9 cellular contexts compared by ENCODE assay signal in genomic region chr11:19660076-19660475, GRCh38. TPM values are rescaled to one million over a fixed set of nuclear protein-coding genes. Genes with fewer than 3 reads are reported as not detected.
DNase-seq lines count a peak whose midpoint lies in the region; ATAC-seq and TF ChIP-seq lines count a peak whose summit lies in the region.
"Had no signal": no experiment of that assay in that cellular context is flagged by ENCODE, and none has a peak within 500 bp of the region (broad histone marks: within the 10 kb centered on the region; RNA-seq: fewer than 3 reads in every experiment).

No MANE protein-coding gene starts in this region.

- H3K4me3 ChIP-seq in SK-N-SH (ENCODE audit: low read depth in 2 of 2, low read length in 1 of 2) (no peak overlapping the region), tibial nerve (no peak overlapping the region)
- H3K4me3 ChIP-seq: body of pancreas had no signal

- H3K9me3 ChIP-seq in SK-N-SH (no peaks in the 10 kb centered on the region), tibial nerve (no peaks in the 10 kb centered on the region)
- H3K9me3 ChIP-seq: body of pancreas had no signal

- H2AFZ ChIP-seq in SK-N-SH (ENCODE audit: low read depth): no peak overlapping the region

- H3K36me3 ChIP-seq in SK-N-SH (replicated peaks in 1 of 2; ENCODE audit: control insufficient read depth in 1 of 2, insufficient read depth in 2 of 2, low read length in 1 of 2): peaks cover 0 to 12% of the 10 kb centered on the region in 2 experiments
- H3K36me3 ChIP-seq in tibial nerve: no peaks in the 10 kb centered on the region

- no peaks in the 10 kb centered on the region for H3K27me3 ChIP-seq in SK-N-SH (ENCODE audit: insufficient read depth)
- no peaks in the 10 kb centered on the region for H3K27me3 ChIP-seq in tibial nerve
- H3K27me3 ChIP-seq: body of pancreas had no signal

- peaks cover 9% of the 10 kb centered on the region for H3F3A ChIP-seq in SK-N-SH (replicated peaks; ENCODE audit: insufficient read depth)

- peaks cover 87% of the 10 kb centered on the region for H3K79me2 ChIP-seq in SK-N-SH (ENCODE audit: insufficient read depth)

- no peak for TF ChIP-seq CTCF in SK-N-SH (IDR thresholded peaks at IDR 0.05)
- TF ChIP-seq CTCF in tibial nerve (IDR thresholded peaks at IDR 0.05): no peak

- H3K4me1 ChIP-seq in SK-N-SH (ENCODE audit: control insufficient read depth in 1 of 2, insufficient read depth in 2 of 2, low read depth in 1 of 2, low read length in 1 of 2) (peaks cover 0 to 33% of the 10 kb centered on the region in 2 experiments; a peak in 1 of 4 replicates), tibial nerve (peaks cover 0 to 6% (median 0%) of the 10 kb centered on the region in 4 donors)
- H3K4me1 ChIP-seq: body of pancreas had no signal

- peak overlapping the region; percentile 61 to 67 for H3K27ac ChIP-seq in SK-N-SH (ENCODE audit: low read depth in 2 of 2, low read length in 1 of 2)
- no peak overlapping the region for H3K27ac ChIP-seq in tibial nerve
- H3K27ac ChIP-seq: body of pancreas had no signal

- intact Hi-C loops in head of caudate nucleus (cut with DNase I): no loop called here
- intact Hi-C loops in Right ventricle myocardium superior (cut with DNase I): no loop called here

- 43% methylated on average over 5 of the region's 5 CpGs for WGBS in SK-N-SH (ENCODE audit: low lambda C conversion rate)
- WGBS in tibial nerve, 2 donors: 74 to 78% methylated on average over 5 of the region's 5 CpGs

- no peak for TF ChIP-seq RAD21 in SK-N-SH (IDR thresholded peaks at IDR 0.05; ENCODE audit: low read length)

- ATAC-seq in GM19025 (IDR thresholded peaks at IDR 0.05; ENCODE audit: low read depth, unreplicated experiment): peak; percentile 100
- ATAC-seq in HG03045 (IDR thresholded peaks at IDR 0.05; ENCODE audit: unreplicated experiment): peak; percentile 98
- no peak for ATAC-seq in Right ventricle myocardium superior (ENCODE audit: poor library complexity)
- ATAC-seq: body of pancreas had no signal

- H3K9ac ChIP-seq in SK-N-SH: no peak overlapping the region

- DNase-seq in COLO829 (ENCODE audit: low spot score) (peak; percentile 28), SK-N-SH (no peak), islet precursor cell (peak; percentile 97), head of caudate nucleus (no peak), tibial nerve (ENCODE audit: low spot score in 2 of 2) (no peak), Right ventricle myocardium superior (no peak)

- H3K4me2 ChIP-seq in SK-N-SH: peak overlapping the region; percentile 12

- CTCF ChIA-PET in SK-N-SH (lab: Yijun Ruan, JAX): interaction anchor here (4.6 kb wide), 1 partner anchor 83 kb away, joined by 25 read pairs; no protein-coding TSS in a partner anchor

- H3K9me2 ChIP-seq in SK-N-SH: no peaks in the 10 kb centered on the region

- peak in 1 of 2 experiments; percentile 78; a peak in 1 of 4 replicates for TF ChIP-seq EP300 in SK-N-SH (IDR thresholded peaks at IDR 0.05; ENCODE audit: borderline replicate concordance in 1 of 2, low read depth in 1 of 2, low read length in 1 of 2)
- no peak for TF ChIP-seq EP300 in tibial nerve (IDR thresholded peaks at IDR 0.05)

- H4K20me1 ChIP-seq in SK-N-SH (ENCODE audit: insufficient read depth): peaks cover 15% of the 10 kb centered on the region

- POLR2A ChIA-PET in SK-N-SH (lab: Yijun Ruan, JAX): no interaction called here

- TF ChIP-seq POLR2A in tibial nerve (IDR thresholded peaks at IDR 0.05): no peak

TF ChIP-seq in SK-N-SH, 30 proteins besides CTCF, POLR2A, EP300 and RAD21 (continues in another document):
- TF ChIP-seq MXI1 (IDR thresholded peaks at IDR 0.05; ENCODE audit: low read depth, low read length) (no peak), RXRA (IDR thresholded peaks at IDR 0.05; ENCODE audit: borderline replicate concordance, low read depth) (peak; percentile 88; the same call in 1 of the 2 replicates), POLR2AphosphoS5 (IDR thresholded peaks at IDR 0.05; ENCODE audit: low read depth, low read length) (peak; percentile 65; the same call in 1 of the 2 replicates), USF2 (IDR thresholded peaks at IDR 0.05; ENCODE audit: borderline replicate concordance, low read depth, low read length) (no peak), SIN3A (IDR thresholded peaks at IDR 0.05; ENCODE audit: borderline replicate concordance, low read depth, low read length) (0 out of 2 replicates have a peak, but pooled peaks have one; percentile 40), MEF2A (IDR thresholded peaks at IDR 0.05; ENCODE audit: borderline replicate concordance, low read depth) (no peak; the same call in 1 of the 2 replicates), ZBTB33 (IDR thresholded peaks at IDR 0.05; ENCODE audit: borderline replicate concordance, low read depth) (no peak), EZH2phosphoT487 (IDR thresholded peaks at IDR 0.05; ENCODE audit: borderline replicate concordance, low read depth) (no peak), YY1 (IDR thresholded peaks at IDR 0.05; ENCODE audit: low read depth) (no peak), TAF1 (IDR thresholded peaks at IDR 0.05; ENCODE audit: borderline replicate concordance, low read depth, low read length) (no peak), RCOR1 (IDR thresholded peaks at IDR 0.05; ENCODE audit: low read length) (no peak), GABPA (IDR thresholded peaks at IDR 0.05; ENCODE audit: low read depth) (no peak), ELF1 (IDR thresholded peaks at IDR 0.05) (peak; percentile 34; the same call in 1 of the 2 replicates), FOXJ3 (CRISPR knock-in tag; IDR thresholded peaks at IDR 0.05) (no peak), MAX (IDR thresholded peaks at IDR 0.05; ENCODE audit: low read depth) (peak; percentile 26; the same call in 1 of the 2 replicates), FOXM1 (IDR thresholded peaks at IDR 0.05; ENCODE audit: low read depth) (no peak), CHD2 (IDR thresholded peaks at IDR 0.05; ENCODE audit: low read length, partially characterized antibody) (no peak)
- TF ChIP-seq, protein P1, sequence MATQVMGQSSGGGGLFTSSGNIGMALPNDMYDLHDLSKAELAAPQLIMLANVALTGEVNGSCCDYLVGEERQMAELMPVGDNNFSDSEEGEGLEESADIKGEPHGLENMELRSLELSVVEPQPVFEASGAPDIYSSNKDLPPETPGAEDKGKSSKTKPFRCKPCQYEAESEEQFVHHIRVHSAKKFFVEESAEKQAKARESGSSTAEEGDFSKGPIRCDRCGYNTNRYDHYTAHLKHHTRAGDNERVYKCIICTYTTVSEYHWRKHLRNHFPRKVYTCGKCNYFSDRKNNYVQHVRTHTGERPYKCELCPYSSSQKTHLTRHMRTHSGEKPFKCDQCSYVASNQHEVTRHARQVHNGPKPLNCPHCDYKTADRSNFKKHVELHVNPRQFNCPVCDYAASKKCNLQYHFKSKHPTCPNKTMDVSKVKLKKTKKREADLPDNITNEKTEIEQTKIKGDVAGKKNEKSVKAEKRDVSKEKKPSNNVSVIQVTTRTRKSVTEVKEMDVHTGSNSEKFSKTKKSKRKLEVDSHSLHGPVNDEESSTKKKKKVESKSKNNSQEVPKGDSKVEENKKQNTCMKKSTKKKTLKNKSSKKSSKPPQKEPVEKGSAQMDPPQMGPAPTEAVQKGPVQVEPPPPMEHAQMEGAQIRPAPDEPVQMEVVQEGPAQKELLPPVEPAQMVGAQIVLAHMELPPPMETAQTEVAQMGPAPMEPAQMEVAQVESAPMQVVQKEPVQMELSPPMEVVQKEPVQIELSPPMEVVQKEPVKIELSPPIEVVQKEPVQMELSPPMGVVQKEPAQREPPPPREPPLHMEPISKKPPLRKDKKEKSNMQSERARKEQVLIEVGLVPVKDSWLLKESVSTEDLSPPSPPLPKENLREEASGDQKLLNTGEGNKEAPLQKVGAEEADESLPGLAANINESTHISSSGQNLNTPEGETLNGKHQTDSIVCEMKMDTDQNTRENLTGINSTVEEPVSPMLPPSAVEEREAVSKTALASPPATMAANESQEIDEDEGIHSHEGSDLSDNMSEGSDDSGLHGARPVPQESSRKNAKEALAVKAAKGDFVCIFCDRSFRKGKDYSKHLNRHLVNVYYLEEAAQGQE (IDR thresholded peaks at IDR 0.05; ENCODE audit: low read depth, low read length): no peak; the same call in 1 of the 2 replicates

RNA-seq across cellular contexts. Expression of gene NAV2, which starts 52.6 kb away (rescaled TPM):
- polyA plus RNA-seq in SK-N-SH (2012; rRNA removed): 19.0 and 26.2 TPM in 2 replicates
- 12.8 and 16.1 TPM in 2 replicates for polyA plus RNA-seq in SK-N-SH (2012; cell fraction: cytosol; rRNA removed)
- 106 and 129 TPM in 2 replicates for polyA plus RNA-seq in SK-N-SH (2012; cell fraction: nucleus; rRNA removed)
- 10 to 100 TPM; 19.2 to 34.7 (median 25.8) TPM for total RNA-seq in tibial nerve
- total RNA-seq in Right ventricle myocardium superior: 10.5 TPM

Comparison
In these comparisons a context has a peak if more than half of its experiments do, and no peak if none do; other contexts are left out.
1. DNase-seq: peak in COLO829 (single experiment) and islet precursor cell (single experiment); none in SK-N-SH (single experiment), head of caudate nucleus (0 of 42), tibial nerve (0 of 2) and Right ventricle myocardium superior (single experiment).
2. H3K27ac ChIP-seq: peak in SK-N-SH (2 of 2); none in tibial nerve (0 of 4).